24 cellular contexts compared by ENCODE assay signal in the genomic region with DNA sequence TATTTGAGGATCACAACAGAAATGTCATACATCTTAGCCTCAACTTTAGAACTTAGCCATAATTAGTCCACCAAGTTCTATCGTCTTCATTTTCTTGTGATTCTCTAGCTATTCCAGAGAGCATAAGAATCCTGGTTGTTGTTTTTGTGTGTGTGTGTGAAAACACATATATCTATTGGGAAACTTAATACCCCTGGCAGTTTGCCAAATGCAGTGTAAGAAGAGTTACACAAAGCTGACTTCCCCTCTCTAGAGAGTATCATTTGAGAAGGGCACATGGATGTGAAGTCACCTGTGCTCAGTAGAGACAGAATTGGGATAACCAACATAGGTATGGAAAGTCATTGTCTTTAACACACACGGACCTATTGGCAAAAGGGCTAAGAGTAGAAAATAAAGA.
"Had no signal": no experiment of that assay in that cellular context is flagged by ENCODE, and none has a peak within 500 bp of the region (broad histone marks: within the 10 kb centered on the region; RNA-seq: fewer than 3 reads in every experiment).

No MANE protein-coding gene starts in this region.

- H3K4me3 ChIP-seq: coronary artery, dorsolateral prefrontal cortex, left lung, lower lobe of right lung, neural progenitor cell, right atrium auricular region, suprapubic skin, tibial nerve had no signal

- DNase-seq: activated CD4-positive, alpha-beta T cell treated with anti-CD3 and anti-CD28 coated beads for 48 hours; activated CD4-positive, alpha-beta T cell treated with anti-CD3 and anti-CD28 coated beads, Interleukin-2, amount 50 U/mL, for 48 hours; activated CD8-positive, alpha-beta memory T cell treated with anti-CD3 and anti-CD28 coated beads for 24 hours; activated effector memory CD4-positive, alpha-beta T cell treated with Interleukin-2 at 50 U/mL for 16 hours; activated naive CD4-positive, alpha-beta T cell treated with Interleukin-2 at 50 U/mL for 16 hours; anterior cingulate cortex; cerebellar nuclear complex; dorsolateral prefrontal cortex; effector memory CD4-positive, alpha-beta T cell; kidney glomerular epithelial cell; left lung; lower lobe of right lung; mesenchymal stem cell; naive thymus-derived CD8-positive, alpha-beta T cell; stimulated activated CD4-positive, alpha-beta T cell treated with anti-CD3 and anti-CD28 coated beads, Interleukin-15, amount 100 ng/mL, for 24 hours; stimulated activated CD4-positive, alpha-beta T cell treated with anti-CD3 and anti-CD28 coated beads, Interleukin-2, amount 100 ng/mL, for 24 hours; stimulated activated naive B cell treated with anti-CD40 and anti-IgM and Interleukin-4, amounts not matched to agents 10 μg/mL and 1 μg/mL and 100 μg/mL, for 72 hours; T-helper 9 cell; WERI-Rb-1 had no signal
